ENCODE assay signal across 8 cellular contexts in the genomic region with DNA sequence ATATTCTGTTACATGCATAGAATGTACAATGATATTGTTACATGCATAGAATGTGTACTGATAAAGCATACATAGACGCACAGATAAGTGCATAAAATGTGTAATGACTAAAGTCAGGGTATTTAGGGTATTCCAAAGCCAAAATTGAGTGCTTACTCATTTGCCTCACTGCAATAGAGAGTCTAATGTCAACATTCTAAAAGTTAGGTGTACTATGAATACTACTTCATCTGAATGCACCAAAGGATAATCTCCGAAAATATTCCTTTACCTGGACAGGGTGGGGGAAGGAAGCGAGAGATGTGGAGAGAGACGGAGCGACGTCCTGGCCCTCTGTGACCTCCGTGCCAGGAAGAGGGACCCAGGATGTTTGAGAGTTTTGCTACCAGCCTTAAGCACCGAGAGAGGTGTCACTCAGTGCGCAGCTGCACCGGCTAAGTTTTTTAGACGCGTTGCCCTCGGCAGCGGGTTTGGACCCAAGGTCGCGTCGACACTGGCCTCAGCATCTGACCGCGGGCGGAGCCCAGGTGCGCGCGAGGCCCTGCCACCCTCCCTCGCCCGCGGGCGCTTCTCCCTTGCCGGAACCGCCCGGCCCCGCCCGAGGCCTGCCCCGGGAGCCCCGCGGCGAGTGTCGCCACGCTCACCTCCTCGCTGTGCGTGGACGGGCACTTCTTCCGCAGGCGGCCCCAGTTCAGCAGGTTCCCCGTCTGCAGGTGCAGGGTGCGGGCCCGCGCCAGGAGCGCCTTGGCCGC.
A peak's percentile ranks its signal among the peaks of the same experiment; 100 is the strongest.
DNase-seq lines count a peak whose midpoint lies in the region; ATAC-seq and TF ChIP-seq lines count a peak whose summit lies in the region.

No MANE protein-coding gene starts in this region.

- H3K27me3 Mint-ChIP-seq in memory B cell, result no peaks in the 10 kb centered on the region

- H3K4me3 ChIP-seq in coronary artery, result peak overlapping the region; percentile 88

- H3K4me1 ChIP-seq in ES-I3 (ENCODE audit: insufficient read depth, low read length), result peaks cover 15% of the 10 kb centered on the region

- H3K27ac Mint-ChIP-seq in memory B cell, result peak overlapping the region; percentile 85

- peak overlapping the region; percentile 65 to 90 for H3K27ac ChIP-seq in coronary artery

- no peak for TF ChIP-seq CTCF in coronary artery (IDR thresholded peaks at IDR 0.05)

- H3K9ac ChIP-seq in ES-I3 (ENCODE audit: low read depth, low read length), result peak overlapping the region; percentile 71

- no peaks in the 10 kb centered on the region for H3K36me3 Mint-ChIP-seq in memory B cell

- H3K9me3 ChIP-seq in ES-I3 (ENCODE audit: control insufficient read depth, insufficient read depth, low read length), result no peaks in the 10 kb centered on the region

- ATAC-seq in GM21576 (IDR thresholded peaks at IDR 0.05; ENCODE audit: unreplicated experiment), result peak; percentile 43
- peak; percentile 28 to 29 for ATAC-seq in activated CD4-positive, CD25-positive, alpha-beta regulatory T cell treated with anti-CD3 and anti-CD28 coated beads, Interleukin-2, amount 50 U/mL, for 24 hours
- peak; percentile 42 for ATAC-seq in memory B cell (ENCODE audit: low read depth)

- peak; percentile 24 for DNase-seq in HuH-7.5 (ENCODE audit: low spot score)
- DNase-seq in coronary artery (ENCODE audit: low spot score), result peak; percentile 76
- peak; percentile 46 to 60 for DNase-seq in memory B cell (ENCODE audit: low spot score in 2 of 2)
- DNase-seq in stimulated activated CD8-positive, alpha-beta memory T cell treated with anti-CD3 and anti-CD28 coated beads, Interleukin-12 subunit alpha, Interleukin-12 subunit beta, amount 100 ng/mL, for 4 hours (ENCODE audit: low read depth), result peak; percentile 35
- DNase-seq in GM19240 (ENCODE audit: insufficient read length, low spot score), result no peak

- peak overlapping the region; percentile 91 for H3K4me3 Mint-ChIP-seq in memory B cell

- H3K9me3 Mint-ChIP-seq in memory B cell, result no peaks in the 10 kb centered on the region

- no peaks in the 10 kb centered on the region for H3K36me3 ChIP-seq in ES-I3 (ENCODE audit: insufficient read depth, low read length)

- peaks cover 23% of the 10 kb centered on the region for H3K4me1 Mint-ChIP-seq in memory B cell
